In the genomic region with DNA sequence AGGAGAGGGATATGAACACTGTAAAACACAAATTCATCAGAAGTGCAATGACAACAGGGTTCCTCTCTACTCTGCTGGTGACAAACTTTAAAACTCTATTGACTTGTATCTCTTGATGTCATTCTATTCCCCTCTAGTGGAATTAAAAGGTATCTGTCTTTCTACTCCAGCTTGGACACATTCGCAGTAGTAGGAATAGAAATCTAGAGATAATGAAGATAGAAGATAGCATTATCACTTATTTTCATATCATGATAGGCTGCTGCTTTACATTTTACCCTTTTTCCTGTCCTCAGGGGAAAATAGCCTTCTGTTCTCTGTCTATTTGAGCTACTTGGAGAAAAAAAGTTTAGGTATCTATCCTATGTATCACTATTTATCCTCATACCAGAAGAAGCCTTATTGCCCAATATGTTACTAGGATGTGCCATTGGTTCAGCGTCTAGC, we compare ENCODE assay signal across 1 cellular context.
TF ChIP-seq lines count a peak whose summit lies in the region.

No MANE protein-coding gene starts in this region.

TF ChIP-seq in liver, 16 proteins besides CTCF, POLR2A, EP300 and RAD21 (continued from another document):
- TF ChIP-seq TAF1 (conservative IDR thresholded peaks at IDR 0.05) (no peak), YY1 (IDR thresholded peaks at IDR 0.05) (no peak), HNF4G (IDR thresholded peaks at IDR 0.05) (no peak), HNF4A (conservative IDR thresholded peaks at IDR 0.05) (no peak), FOXA1 (IDR thresholded peaks at IDR 0.05) (no peak), ATF3 (IDR thresholded peaks at IDR 0.05) (no peak), FOXA2 (IDR thresholded peaks at IDR 0.05) (no peak), SP1 (IDR thresholded peaks at IDR 0.05) (no peak), JUND (IDR thresholded peaks at IDR 0.05) (no peak), NR2F2 (IDR thresholded peaks at IDR 0.05) (no peak), RXRA (IDR thresholded peaks at IDR 0.05) (no peak), EGR1 (IDR thresholded peaks at IDR 0.05; ENCODE audit: low read depth in 2 of 2) (no peak)
- TF ChIP-seq, protein P1, sequence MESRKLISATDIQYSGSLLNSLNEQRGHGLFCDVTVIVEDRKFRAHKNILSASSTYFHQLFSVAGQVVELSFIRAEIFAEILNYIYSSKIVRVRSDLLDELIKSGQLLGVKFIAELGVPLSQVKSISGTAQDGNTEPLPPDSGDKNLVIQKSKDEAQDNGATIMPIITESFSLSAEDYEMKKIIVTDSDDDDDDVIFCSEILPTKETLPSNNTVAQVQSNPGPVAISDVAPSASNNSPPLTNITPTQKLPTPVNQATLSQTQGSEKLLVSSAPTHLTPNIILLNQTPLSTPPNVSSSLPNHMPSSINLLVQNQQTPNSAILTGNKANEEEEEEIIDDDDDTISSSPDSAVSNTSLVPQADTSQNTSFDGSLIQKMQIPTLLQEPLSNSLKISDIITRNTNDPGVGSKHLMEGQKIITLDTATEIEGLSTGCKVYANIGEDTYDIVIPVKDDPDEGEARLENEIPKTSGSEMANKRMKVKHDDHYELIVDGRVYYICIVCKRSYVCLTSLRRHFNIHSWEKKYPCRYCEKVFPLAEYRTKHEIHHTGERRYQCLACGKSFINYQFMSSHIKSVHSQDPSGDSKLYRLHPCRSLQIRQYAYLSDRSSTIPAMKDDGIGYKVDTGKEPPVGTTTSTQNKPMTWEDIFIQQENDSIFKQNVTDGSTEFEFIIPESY (IDR thresholded peaks at IDR 0.05) = no peak
TF ChIP-seq in liver: peak in this region for 0.
